ENCODE assay signal across 20 cellular contexts in genomic region chr13:70405266-70405665, GRCh38.
DNase-seq lines count a peak whose midpoint lies in the region; ATAC-seq, FAIRE-seq and TF ChIP-seq lines count a peak whose summit lies in the region.
"Had no signal": no experiment of that assay in that cellular context is flagged by ENCODE, and none has a peak within 500 bp of the region (broad histone marks: within the 10 kb centered on the region; RNA-seq: fewer than 3 reads in every experiment).

No MANE protein-coding gene starts in this region.

- H3K4me2 ChIP-seq in neural progenitor cell = no peak overlapping the region
- H3K4me2 ChIP-seq: BLaER1 had no signal

- no peak for FAIRE-seq in bronchial epithelial cell (lab: Jason Lieb, UNC)
- FAIRE-seq: GM12891 had no signal

- no peaks in the 10 kb centered on the region for H3K4me1 Mint-ChIP-seq in neural progenitor cell
- H3K4me1 Mint-ChIP-seq: CD14-positive monocyte; CD4-positive, alpha-beta memory T cell; CD4-positive, CD25-positive, alpha-beta regulatory T cell; CD8-positive, alpha-beta memory T cell had no signal

- H3K4me1 ChIP-seq in left lung = no peaks in the 10 kb centered on the region
- H3K4me1 ChIP-seq in neural progenitor cell = no peaks in the 10 kb centered on the region
- H3K4me1 ChIP-seq: BE2C, BLaER1 had no signal

- H3K36me3 ChIP-seq in bronchial epithelial cell (ENCODE audit: control insufficient read depth, insufficient read depth, low read length) (no peaks in the 10 kb centered on the region), left lung (no peaks in the 10 kb centered on the region), neural progenitor cell (no peaks in the 10 kb centered on the region)
- H3K36me3 ChIP-seq: BE2C, BLaER1 had no signal

- peak; percentile 67 for ATAC-seq in left lung
- no peak for ATAC-seq in GM18870 (IDR thresholded peaks at IDR 0.05; ENCODE audit: unreplicated experiment)

- no peaks in the 10 kb centered on the region for H3K9me3 Mint-ChIP-seq in neural progenitor cell

- H3K9me3 ChIP-seq in left lung (no peaks in the 10 kb centered on the region), neural progenitor cell (ENCODE audit: low read depth) (no peaks in the 10 kb centered on the region)
- H3K9me3 ChIP-seq: BE2C, BLaER1 had no signal

- H3K27me3 Mint-ChIP-seq in neural progenitor cell (ENCODE audit: insufficient read depth, low read depth) = no peaks in the 10 kb centered on the region
- H3K27me3 Mint-ChIP-seq: CD4-positive, alpha-beta memory T cell; CD4-positive, CD25-positive, alpha-beta regulatory T cell; CD8-positive, alpha-beta memory T cell had no signal

- H3K9ac ChIP-seq in neural progenitor cell = no peak overlapping the region
- H3K9ac ChIP-seq: BLaER1 had no signal

- H3K27me3 ChIP-seq in bronchial epithelial cell (ENCODE audit: control insufficient read depth, insufficient read depth, low read length) (no peaks in the 10 kb centered on the region), left lung (no peaks in the 10 kb centered on the region), neural progenitor cell (no peaks in the 10 kb centered on the region)
- H3K27me3 ChIP-seq: BE2C, BLaER1 had no signal

- no peaks in the 10 kb centered on the region for H3K79me2 ChIP-seq in neural progenitor cell (ENCODE audit: low read depth)

- no peak overlapping the region for H3K27ac Mint-ChIP-seq in neural progenitor cell
- H3K27ac Mint-ChIP-seq: CD14-positive monocyte; CD4-positive, alpha-beta memory T cell; CD4-positive, CD25-positive, alpha-beta regulatory T cell; CD8-positive, alpha-beta memory T cell had no signal

- H3F3A ChIP-seq in neural progenitor cell (ENCODE audit: low read depth) = no peaks in the 10 kb centered on the region

- H3K4me3 ChIP-seq in bronchial epithelial cell (ENCODE audit: low read depth, low read length) (no peak overlapping the region), epithelial cell of esophagus (ENCODE audit: low read length) (no peak overlapping the region), left lung (no peak overlapping the region), neural progenitor cell (no peak overlapping the region)
- H3K4me3 ChIP-seq: BLaER1 had no signal

- H3K36me3 Mint-ChIP-seq in neural progenitor cell = no peaks in the 10 kb centered on the region
- H3K36me3 Mint-ChIP-seq: CD14-positive monocyte; CD4-positive, alpha-beta memory T cell; CD4-positive, CD25-positive, alpha-beta regulatory T cell; CD8-positive, alpha-beta memory T cell had no signal

- intact Hi-C loops in left lung (cut with DNase I) = no loop called here

- no peak overlapping the region for H2AFZ ChIP-seq in neural progenitor cell (replicated peaks)

- H3K4me3 Mint-ChIP-seq in neural progenitor cell = no peak overlapping the region
- H3K4me3 Mint-ChIP-seq: CD14-positive monocyte; CD4-positive, alpha-beta memory T cell; CD4-positive, CD25-positive, alpha-beta regulatory T cell; CD8-positive, alpha-beta memory T cell had no signal

- no peak overlapping the region for H3K27ac ChIP-seq in left lung
- no peak overlapping the region for H3K27ac ChIP-seq in neural progenitor cell
- H3K27ac ChIP-seq: BLaER1 had no signal

- no peaks in the 10 kb centered on the region for H4K20me1 ChIP-seq in neural progenitor cell (ENCODE audit: low read depth)
- H4K20me1 ChIP-seq: BLaER1 had no signal

- DNase-seq in bronchial epithelial cell (ENCODE audit: low read depth) (peak; percentile 54), epithelial cell of esophagus (ENCODE audit: low read depth) (peak; percentile 38), left lung (no peak), neural progenitor cell (ENCODE audit: low spot score) (no peak), DMS153 (lab: John Stamatoyannopoulos, UW) (no peak)
- DNase-seq: 8988T; ACHN; BE2C; C1 segment of cervical spinal cord; CD4-positive, alpha-beta memory T cell; CD4-positive, CD25-positive, alpha-beta regulatory T cell; CD8-positive, alpha-beta memory T cell; COR-L47; DMS 273 treated with DMSO at 0.1 percent for 48 hours; DMS79 treated with DMSO at 0.1 percent for 48 hours; GF-D8 had no signal

- TF ChIP-seq CTCF in bronchial epithelial cell (IDR thresholded peaks at IDR 0.05; ENCODE audit: insufficient read depth, low read length, severe bottlenecking) (no peak), epithelial cell of esophagus (IDR thresholded peaks at IDR 0.05; ENCODE audit: insufficient read depth, low read depth, low read length, missing control alignments) (no peak), left lung (IDR thresholded peaks at IDR 0.05) (no peak), neural progenitor cell (IDR thresholded peaks at IDR 0.05) (no peak)

Comparison
In these comparisons a context has a peak if more than half of its experiments do, and no peak if none do; other contexts are left out.
1. DNase-seq: peak in bronchial epithelial cell (single experiment) and epithelial cell of esophagus (single experiment); none in left lung (0 of 2), neural progenitor cell (single experiment) and DMS153 (single experiment).